1 cellular context compared by ENCODE assay signal in genomic region chrX:9464435-9465371, GRCh38.
TF ChIP-seq lines count a peak whose summit lies in the region.

TBL1X (plus strand) TSS chrX:9465058; CDS start chrX:9653587, 188,529 bp downstream.

TF ChIP-seq in HepG2, 621 proteins besides CTCF, POLR2A, EP300 and RAD21 (continued from another document):
- TF ChIP-seq ZBTB2 (CRISPR knock-in tag; IDR thresholded peaks at IDR 0.05; ENCODE audit: low read depth): 0 out of 2 replicates have a peak, but pooled peaks have one; percentile 48
- no peak for TF ChIP-seq MED8 (CRISPR knock-in tag; IDR thresholded peaks at IDR 0.05; ENCODE audit: insufficient replicate concordance)
- TF ChIP-seq CREBL2 (CRISPR knock-in tag; IDR thresholded peaks at IDR 0.05; ENCODE audit: borderline replicate concordance): no peak
- TF ChIP-seq NPAS2 (CRISPR knock-in tag; IDR thresholded peaks at IDR 0.05; ENCODE audit: borderline replicate concordance): no peak
- TF ChIP-seq ONECUT2 (CRISPR knock-in tag; IDR thresholded peaks at IDR 0.05): no peak
- TF ChIP-seq IRF2 (CRISPR knock-in tag; IDR thresholded peaks at IDR 0.05): no peak
- peak; percentile 41; the same call in 1 of the 2 replicates for TF ChIP-seq GABPB1 (CRISPR knock-in tag; IDR thresholded peaks at IDR 0.05)
- no peak for TF ChIP-seq REST (IDR thresholded peaks at IDR 0.05; ENCODE audit: borderline replicate concordance in 1 of 2, low read depth in 1 of 2, low read length in 2 of 2)
- no peak for TF ChIP-seq DDIT3 (CRISPR knock-in tag; IDR thresholded peaks at IDR 0.05)
- TF ChIP-seq PHF8 (CRISPR knock-in tag; IDR thresholded peaks at IDR 0.05): 0 out of 2 replicates have a peak, but pooled peaks have one; percentile 21
- peak; percentile 13; the same call in 1 of the 2 replicates for TF ChIP-seq ZNF574 (CRISPR knock-in tag; IDR thresholded peaks at IDR 0.05)
